9 cellular contexts compared by ENCODE assay signal in genomic region chr7:43764039-43764789, GRCh38. TPM values are rescaled to one million over a fixed set of nuclear protein-coding genes. Genes with fewer than 3 reads are reported as not detected.
A peak's percentile ranks its signal among the peaks of the same experiment; 100 is the strongest.
DNase-seq lines count a peak whose midpoint lies in the region; ATAC-seq, FAIRE-seq and TF ChIP-seq lines count a peak whose summit lies in the region.
"Had no signal": no experiment of that assay in that cellular context is flagged by ENCODE, and none has a peak within 500 bp of the region (broad histone marks: within the 10 kb centered on the region; RNA-seq: fewer than 3 reads in every experiment).

No MANE protein-coding gene starts in this region.

- DNase-seq in GM12864 (ENCODE audit: low read depth) (no peak), HepG2 (ENCODE audit: low spot score) (peak; percentile 58), dermis blood vessel endothelial cell (no peak), posterior cingulate gyrus (no peak)
- DNase-seq in activated T-cell treated with anti-CD3 and anti-CD28 coated beads, Interleukin-2, amount 50 U/mL, for 48 hours = peak; percentile 43 to 57
- no peak for DNase-seq in stimulated activated naive CD8-positive, alpha-beta T cell treated with anti-CD3 and anti-CD28 coated beads, Interleukin-15, amount 100 ng/mL, for 72 hours
- DNase-seq in activated CD4-positive, CD25-positive, alpha-beta regulatory T cell (lab: John Stamatoyannopoulos, UW) = no peak

- peak overlapping the region; percentile 82 for H3K27ac ChIP-seq in HepG2 (ENCODE audit: extremely low read length, insufficient read depth, low read length)

- H3K79me2 ChIP-seq in HepG2 (ENCODE audit: insufficient read depth, low read length) = peaks cover 31% of the 10 kb centered on the region

- peaks cover 96% of the 10 kb centered on the region for H3K4me1 ChIP-seq in HepG2 (ENCODE audit: insufficient read depth, low read length)

- H3K27ac Mint-ChIP-seq in stimulated activated naive CD8-positive, alpha-beta T cell treated with anti-CD3 and anti-CD28 coated beads, Interleukin-15, amount 100 ng/mL, for 72 hours = peak overlapping the region; percentile 9 to 77

- no peak for FAIRE-seq in HepG2 (lab: Jason Lieb, UNC)
- FAIRE-seq: colon had no signal

- in situ Hi-C loops in HepG2 (cut with HindIII; ENCODE audit: extremely low pct_ligation_motif_present, low pct_unique_long_range_greater_than_20kb) = no loop called here

- BruUV-seq in HepG2 (replicated peaks; lab: Mats Ljungman, UMichigan) = no TSS peak

- H3K4me3 ChIP-seq in GM12864 (ENCODE audit: low read depth, low read length) (peak overlapping the region; percentile 13; the same call in 1 of the 2 replicates), HepG2 (replicated peaks in 1 of 3; ENCODE audit: insufficient read depth in 1 of 3, low read depth in 2 of 3, low read length in 3 of 3) (peak overlapping the region in 2 of 3 experiments; percentile 45 to 47; a peak in 4 of 6 replicates)

- POLR2A ChIA-PET in HepG2 (lab: Yijun Ruan, JAX) = interaction anchor here (0.6 to 3.2 kb wide), 6 partner anchors 15 to 1255 kb away, joined by 3 to 23 read pairs (median 6); partner anchors contain the start of genes COA1 and MRPS24

- TF ChIP-seq CTCF in GM12864 (IDR thresholded peaks at IDR 0.05; ENCODE audit: low read depth, low read length, missing control alignments) = no peak
- no peak for TF ChIP-seq CTCF in HepG2 (CRISPR knock-in tag; IDR thresholded peaks at IDR 0.05)

- no peaks in the 10 kb centered on the region; a peak in 1 of 5 replicates for H3K27me3 ChIP-seq in HepG2 (ENCODE audit: control insufficient read depth in 1 of 2, insufficient read depth in 2 of 2, low read length in 2 of 2)

- TF ChIP-seq POLR2A in HepG2 (IDR thresholded peaks at IDR 0.05; ENCODE audit: insufficient read depth in 1 of 2, low read depth in 2 of 2, low read length in 2 of 2) = no peak

- H3K9me3 ChIP-seq in HepG2 (ENCODE audit: low read length) = no peaks in the 10 kb centered on the region

- no peaks in the 10 kb centered on the region for H3K9me3 Mint-ChIP-seq in stimulated activated naive CD8-positive, alpha-beta T cell treated with anti-CD3 and anti-CD28 coated beads, Interleukin-15, amount 100 ng/mL, for 72 hours

- H2AFZ ChIP-seq in HepG2 (ENCODE audit: low read length) = no peak overlapping the region

- TF ChIP-seq EP300 in HepG2 (IDR thresholded peaks at IDR 0.05; ENCODE audit: low read depth in 2 of 2, low read length in 2 of 2) (no peak), HepG2 (CRISPR knock-in tag; IDR thresholded peaks at IDR 0.05; ENCODE audit: borderline replicate concordance) (no peak)

- H3K4me3 Mint-ChIP-seq in stimulated activated naive CD8-positive, alpha-beta T cell treated with anti-CD3 and anti-CD28 coated beads, Interleukin-15, amount 100 ng/mL, for 72 hours = peak overlapping the region; percentile 56 to 72

- peaks cover 61% of the 10 kb centered on the region for H3K4me1 Mint-ChIP-seq in stimulated activated naive CD8-positive, alpha-beta T cell treated with anti-CD3 and anti-CD28 coated beads, Interleukin-15, amount 100 ng/mL, for 72 hours

- no peaks in the 10 kb centered on the region for H4K20me1 ChIP-seq in HepG2 (ENCODE audit: insufficient read depth, low read length)

- H3K27me3 Mint-ChIP-seq in stimulated activated naive CD8-positive, alpha-beta T cell treated with anti-CD3 and anti-CD28 coated beads, Interleukin-15, amount 100 ng/mL, for 72 hours = no peaks in the 10 kb centered on the region

- H3K9ac ChIP-seq in HepG2 (ENCODE audit: insufficient read depth, low read depth, low read length) = peak overlapping the region; percentile 60

- ATAC-seq in HG02798 (IDR thresholded peaks at IDR 0.05; ENCODE audit: poor library complexity, unreplicated experiment) (peak; percentile 59), HepG2 (peak; percentile 70)
- ATAC-seq in stimulated activated naive CD8-positive, alpha-beta T cell treated with anti-CD3 and anti-CD28 coated beads, Interleukin-15, amount 100 ng/mL, for 72 hours = peak; percentile 41

- H3K36me3 ChIP-seq in HepG2 (replicated peaks in 1 of 2; ENCODE audit: control insufficient read depth in 1 of 2, insufficient read depth in 2 of 2, low read length in 2 of 2) = no peaks in the 10 kb centered on the region

- intact Hi-C loops in HepG2 (cut with micrococcal nuclease; ENCODE audit: unreplicated experiment) = loop anchor here (2.0 kb wide), 1 partner anchor 35 kb away; the partner anchor contains the start of gene COA1
- intact Hi-C loops in posterior cingulate gyrus (cut with DNase I) = no loop called here

- peak overlapping the region; percentile 87 for H3K4me2 ChIP-seq in HepG2 (ENCODE audit: low read depth, low read length)

- no peak for TF ChIP-seq RAD21 in HepG2 (CRISPR knock-in tag; IDR thresholded peaks at IDR 0.05)

- WGBS in HepG2 (ENCODE audit: low lambda C conversion rate) = 13% methylated on average over 10 of the region's 10 CpGs

- CTCF ChIA-PET in HepG2 (lab: Yijun Ruan, JAX; ENCODE audit: low intra/inter-chr PET ratio, low total read pairs) = no interaction called here

TF ChIP-seq in HepG2, 621 proteins besides CTCF, POLR2A, EP300 and RAD21 (continues in another document):
- TF ChIP-seq ZSCAN31 (CRISPR knock-in tag; IDR thresholded peaks at IDR 0.05; ENCODE audit: low read depth) (no peak), ZNF317 (CRISPR knock-in tag; IDR thresholded peaks at IDR 0.05) (no peak), SIX4 (CRISPR knock-in tag; IDR thresholded peaks at IDR 0.05) (0 out of 2 replicates have a peak, but pooled peaks have one; percentile 31), PHF21A (CRISPR knock-in tag; IDR thresholded peaks at IDR 0.05) (no peak; the same call in 1 of the 2 replicates), EHMT2 (IDR thresholded peaks at IDR 0.05; ENCODE audit: borderline replicate concordance, low read depth, low read length) (0 out of 2 replicates have a peak, but pooled peaks have one; percentile 4), ZSCAN22 (CRISPR knock-in tag; IDR thresholded peaks at IDR 0.05) (no peak), GFI1 (CRISPR knock-in tag; IDR thresholded peaks at IDR 0.05; ENCODE audit: borderline replicate concordance) (peak; percentile 16; the same call in 1 of the 2 replicates), ZNF563 (CRISPR knock-in tag; IDR thresholded peaks at IDR 0.05) (no peak), ASH2L (IDR thresholded peaks at IDR 0.05; ENCODE audit: insufficient read length, low read depth, low read length) (peak; percentile 7)

RNA-seq across cellular contexts. Expression of gene BLVRA, which starts 5.7 kb away (rescaled TPM):
- 64.2 and 95.5 TPM in 2 replicates for total RNA-seq in HepG2 (2016; rRNA removed; fragmentation: Illumina TruSeq; extraction: Trizol)
- 21.9 and 23.4 TPM in 2 replicates for total RNA-seq in HepG2 (2016; cell fraction: cytosol; rRNA removed; fragmentation: Illumina TruSeq; extraction: Trizol; ENCODE audit: low read depth)
- total RNA-seq in HepG2 (2016; cell fraction: insoluble cytoplasmic fraction; rRNA removed; fragmentation: Illumina TruSeq; extraction: Trizol) = 67.8 and 102 TPM in 2 replicates
- total RNA-seq in HepG2 (2016; cell fraction: membrane; rRNA removed; fragmentation: Illumina TruSeq; extraction: Trizol) = 20.5 and 21.4 TPM in 2 replicates
- 27.3 and 29.0 TPM in 2 replicates for total RNA-seq in HepG2 (2016; cell fraction: nucleus; rRNA removed; fragmentation: Illumina TruSeq; extraction: Trizol)
- polyA plus RNA-seq in HepG2 (2011; rRNA removed) = 34.5 and 39.2 TPM in 2 replicates
- 47.8 and 49.9 TPM in 2 replicates for polyA plus RNA-seq in HepG2 (2011; cell fraction: cytosol; rRNA removed)
- polyA plus RNA-seq in HepG2 (2011; cell fraction: nucleus; rRNA removed) = 12.4 and 14.9 TPM in 2 replicates
- 44.0 and 55.0 TPM in 2 replicates for polyA plus RNA-seq in HepG2 (2012)
- polyA plus RNA-seq in HepG2 (2016; cell fraction: cytosol; fragmentation: Illumina TruSeq; extraction: Trizol; ENCODE audit: low read depth) = 24.0 and 27.8 TPM in 2 replicates
- 114 and 128 TPM in 2 replicates for polyA plus RNA-seq in HepG2 (2016; cell fraction: insoluble cytoplasmic fraction; fragmentation: Illumina TruSeq; extraction: Trizol; ENCODE audit: low read depth)
- polyA plus RNA-seq in HepG2 (2016; cell fraction: membrane; fragmentation: Illumina TruSeq; extraction: Trizol; ENCODE audit: low read depth) = 19.9 and 21.4 TPM in 2 replicates
- 45.1 and 49.9 TPM in 2 replicates for polyA plus RNA-seq in HepG2 (2016; cell fraction: nucleus; fragmentation: Illumina TruSeq; extraction: Trizol; ENCODE audit: insufficient read depth, low read depth)
- polyA minus RNA-seq in HepG2 (2011; rRNA and poly(A)+ RNA removed; ENCODE audit: low replicate concordance) = 29.9 and 40.1 TPM in 2 replicates
- polyA minus RNA-seq in HepG2 (2011; cell fraction: cytosol; rRNA and poly(A)+ RNA removed) = 17.3 and 18.1 TPM in 2 replicates
- 9.5 and 12.1 TPM in 2 replicates for polyA minus RNA-seq in HepG2 (2011; cell fraction: nucleus; rRNA and poly(A)+ RNA removed)
- total RNA-seq in dermis blood vessel endothelial cell = 22.8 and 32.0 TPM in 2 replicates

RNA-seq across cellular contexts. Expression of gene COA1, which starts 34.9 kb away (rescaled TPM):
- total RNA-seq in HepG2 (2016; rRNA removed; fragmentation: Illumina TruSeq; extraction: Trizol) (65.7 and 73.8 TPM in 2 replicates), dermis blood vessel endothelial cell (37.2 and 47.3 TPM in 2 replicates)
- total RNA-seq in HepG2 (2016; cell fraction: cytosol; rRNA removed; fragmentation: Illumina TruSeq; extraction: Trizol; ENCODE audit: low read depth) = 55.7 and 58.2 TPM in 2 replicates
- 70.5 and 77.2 TPM in 2 replicates for total RNA-seq in HepG2 (2016; cell fraction: insoluble cytoplasmic fraction; rRNA removed; fragmentation: Illumina TruSeq; extraction: Trizol)
- total RNA-seq in HepG2 (2016; cell fraction: membrane; rRNA removed; fragmentation: Illumina TruSeq; extraction: Trizol) = 72.3 and 77.3 TPM in 2 replicates
- total RNA-seq in HepG2 (2016; cell fraction: nucleus; rRNA removed; fragmentation: Illumina TruSeq; extraction: Trizol) = 76.7 and 96.2 TPM in 2 replicates
- polyA plus RNA-seq in HepG2 (2011; rRNA removed) = 32.1 and 33.2 TPM in 2 replicates
- 26.3 and 35.6 TPM in 2 replicates for polyA plus RNA-seq in HepG2 (2011; cell fraction: cytosol; rRNA removed)
- 25.4 and 32.3 TPM in 2 replicates for polyA plus RNA-seq in HepG2 (2011; cell fraction: nucleus; rRNA removed)
- polyA plus RNA-seq in HepG2 (2012) = 50.0 and 53.2 TPM in 2 replicates
- 44.5 and 61.1 TPM in 2 replicates for polyA plus RNA-seq in HepG2 (2016; cell fraction: cytosol; fragmentation: Illumina TruSeq; extraction: Trizol; ENCODE audit: low read depth)
- polyA plus RNA-seq in HepG2 (2016; cell fraction: insoluble cytoplasmic fraction; fragmentation: Illumina TruSeq; extraction: Trizol; ENCODE audit: low read depth) = 79.5 and 94.9 TPM in 2 replicates
- 74.5 and 82.3 TPM in 2 replicates for polyA plus RNA-seq in HepG2 (2016; cell fraction: membrane; fragmentation: Illumina TruSeq; extraction: Trizol; ENCODE audit: low read depth)
- polyA plus RNA-seq in HepG2 (2016; cell fraction: nucleus; fragmentation: Illumina TruSeq; extraction: Trizol; ENCODE audit: insufficient read depth, low read depth) = 75.3 and 81.4 TPM in 2 replicates
- 53.0 and 124 TPM in 2 replicates for polyA minus RNA-seq in HepG2 (2011; rRNA and poly(A)+ RNA removed; ENCODE audit: low replicate concordance)
- 14.2 and 15.8 TPM in 2 replicates for polyA minus RNA-seq in HepG2 (2011; cell fraction: cytosol; rRNA and poly(A)+ RNA removed)
- polyA minus RNA-seq in HepG2 (2011; cell fraction: nucleus; rRNA and poly(A)+ RNA removed) = 105 and 106 TPM in 2 replicates

Comparison
In these comparisons a context has a peak if more than half of its experiments do, and no peak if none do; other contexts are left out.
1. DNase-seq: peak in activated T-cell treated with anti-CD3 and anti-CD28 coated beads, Interleukin-2, amount 50 U/mL, for 48 hours (2 of 2) and HepG2 (single experiment); none in GM12864 (single experiment), stimulated activated naive CD8-positive, alpha-beta T cell treated with anti-CD3 and anti-CD28 coated beads, Interleukin-15, amount 100 ng/mL, for 72 hours (0 of 2), activated CD4-positive, CD25-positive, alpha-beta regulatory T cell (0 of 4), dermis blood vessel endothelial cell (single experiment) and posterior cingulate gyrus (0 of 10).
2. Peak in every context shown above with its lines, with median percentiles within 50 percentile points of each other: ATAC-seq.